8 cellular contexts compared by ENCODE assay signal in genomic region chr10:102504179-102504975, GRCh38. TPM values are rescaled to one million over a fixed set of nuclear protein-coding genes. Genes with fewer than 3 reads are reported as not detected.
A peak's percentile ranks its signal among the peaks of the same experiment; 100 is the strongest.
DNase-seq lines count a peak whose midpoint lies in the region; ATAC-seq and TF ChIP-seq lines count a peak whose summit lies in the region.

No MANE protein-coding gene starts in this region.

- CTCF ChIA-PET in activated naive CD4-positive, alpha-beta T cell treated with anti-CD3 and anti-CD28 coated beads, Interleukin-2, amount 10 ng/mL, durations not matched to agents 7 days and 5 days (lab: Charles Lee) = interaction anchor here (0.7 to 5.3 kb wide), 15 partner anchors 13 to 209 kb away, joined by 3 to 84 read pairs (median 3); partner anchors contain the start of genes ARL3 and SFXN2

- H3K27ac ChIP-seq in psoas muscle = peak overlapping the region; percentile 75

- no peaks in the 10 kb centered on the region for H3K27me3 Mint-ChIP-seq in activated naive CD4-positive, alpha-beta T cell treated with anti-CD3 and anti-CD28 coated beads, Interleukin-2, amount 10 ng/mL, durations not matched to agents 7 days and 5 days

- H3K4me3 Mint-ChIP-seq in activated naive CD4-positive, alpha-beta T cell treated with anti-CD3 and anti-CD28 coated beads, Interleukin-2, amount 10 ng/mL, durations not matched to agents 7 days and 5 days = no peak overlapping the region

- ATAC-seq in left cardiac atrium = no peak
- no peak for ATAC-seq in psoas muscle

- peaks cover 26% of the 10 kb centered on the region for H3K36me3 ChIP-seq in NT2/D1 (ENCODE audit: insufficient read depth, insufficient read length, low read length)
- H3K36me3 ChIP-seq in psoas muscle (ENCODE audit: insufficient read depth in 1 of 2, low read depth in 1 of 2) = peaks cover 0 to 8% of the 10 kb centered on the region in 2 donors

- peak overlapping the region; percentile 87 for H3K27ac Mint-ChIP-seq in activated naive CD4-positive, alpha-beta T cell treated with anti-CD3 and anti-CD28 coated beads, Interleukin-2, amount 10 ng/mL, durations not matched to agents 7 days and 5 days

- TF ChIP-seq CTCF in psoas muscle (IDR thresholded peaks at IDR 0.05) = no peak

- H3K36me3 Mint-ChIP-seq in activated naive CD4-positive, alpha-beta T cell treated with anti-CD3 and anti-CD28 coated beads, Interleukin-2, amount 10 ng/mL, durations not matched to agents 7 days and 5 days = peaks cover 19% of the 10 kb centered on the region

- DNase-seq in ELF-1 (ENCODE audit: low read depth, low spot score) (peak; percentile 89), NT2/D1 (ENCODE audit: low read depth, low spot score) (peak; percentile 54), left cardiac atrium (peak; percentile 38), psoas muscle (peak; percentile 35 to 63), NCI-H128 (lab: John Stamatoyannopoulos, UW; ENCODE audit: unreplicated experiment) (no peak), cerebellar nuclear complex (lab: John Stamatoyannopoulos, UW) (no peak), AG08395 (ENCODE audit: low spot score) (no peak)
- DNase-seq in activated naive CD4-positive, alpha-beta T cell treated with anti-CD3 and anti-CD28 coated beads, Interleukin-2, amount 10 ng/mL, durations not matched to agents 7 days and 5 days = peak; percentile 53

- WGBS in psoas muscle, 3 donors = 1 to 2% (median 2%) methylated on average over 45 to 47 of the region's 47 CpGs

- H3K9me3 ChIP-seq in NT2/D1 (ENCODE audit: insufficient read depth, low read length) (no peaks in the 10 kb centered on the region), psoas muscle (no peaks in the 10 kb centered on the region)

- H3K9me3 Mint-ChIP-seq in activated naive CD4-positive, alpha-beta T cell treated with anti-CD3 and anti-CD28 coated beads, Interleukin-2, amount 10 ng/mL, durations not matched to agents 7 days and 5 days = no peaks in the 10 kb centered on the region

- H3K27me3 ChIP-seq in NT2/D1 (ENCODE audit: insufficient read depth, insufficient read length) (no peaks in the 10 kb centered on the region), psoas muscle (ENCODE audit: insufficient read depth in 3 of 3, low read length in 2 of 3) (no peaks in the 10 kb centered on the region)

- H3K4me3 ChIP-seq in NT2/D1 (ENCODE audit: insufficient read length, low read depth) (peak overlapping the region; percentile 61), psoas muscle (peak overlapping the region; percentile 94)

- intact Hi-C loops in left cardiac atrium (cut with DNase I) (loop anchor here in 1 of 2 donors (10.0 kb wide), 1 partner anchor 80 kb away; no protein-coding TSS in a partner anchor), psoas muscle (cut with DNase I) (loop anchor here (2.0 to 5.0 kb wide), 2 partner anchors 80 to 352 kb away; partner anchors contain the start of gene NOLC1 (in 1 of the 2))

- H3K4me1 Mint-ChIP-seq in activated naive CD4-positive, alpha-beta T cell treated with anti-CD3 and anti-CD28 coated beads, Interleukin-2, amount 10 ng/mL, durations not matched to agents 7 days and 5 days = peaks cover 23% of the 10 kb centered on the region

- peak overlapping the region; percentile 82 for H3K9ac ChIP-seq in NT2/D1 (ENCODE audit: insufficient read length, low read depth)

- H3K4me1 ChIP-seq in NT2/D1 (ENCODE audit: insufficient read depth, insufficient read length) = no peaks in the 10 kb centered on the region
- peaks cover 50% of the 10 kb centered on the region for H3K4me1 ChIP-seq in psoas muscle

RNA-seq across cellular contexts. Expression of gene SUFU, which starts 0.6 kb away (rescaled TPM):
- total RNA-seq in left cardiac atrium (1 to 10 TPM; 6.6 to 9.2 TPM), psoas muscle (1 to 10 TPM; 4.8 to 6.8 (median 5.5) TPM)
- 1 to 10 TPM; 2.1 to 6.3 (median 2.2) TPM for polyA plus RNA-seq in psoas muscle

RNA-seq across cellular contexts. Expression of gene ACTR1A, which starts 1.9 kb away (rescaled TPM):
- total RNA-seq in left cardiac atrium = 100 to 1,000 TPM in 1 of 2 donors, 10 to 100 TPM in 1; 89.2 to 101 TPM
- 100 to 1,000 TPM; 119 to 188 (median 148) TPM for total RNA-seq in psoas muscle
- 100 to 1,000 TPM in 2 of 3 donors, 10 to 100 TPM in 1; 76.2 to 181 (median 101) TPM for polyA plus RNA-seq in psoas muscle

RNA-seq across cellular contexts. Expression of gene C10orf95, which starts 53.0 kb away (rescaled TPM):
- total RNA-seq in left cardiac atrium (not detected), psoas muscle (not detected)
- under 1 TPM in 1 of 3 donors, not detected in 2; 0.01 TPM for polyA plus RNA-seq in psoas muscle

Comparison
In these comparisons a context has a peak if more than half of its experiments do, and no peak if none do; other contexts are left out.
1. DNase-seq: peak in ELF-1 (single experiment), NT2/D1 (single experiment), activated naive CD4-positive, alpha-beta T cell treated with anti-CD3 and anti-CD28 coated beads, Interleukin-2, amount 10 ng/mL, durations not matched to agents 7 days and 5 days (single experiment), left cardiac atrium (single experiment) and psoas muscle (2 of 2); none in NCI-H128 (single experiment), cerebellar nuclear complex (0 of 2) and AG08395 (single experiment).